14 cellular contexts compared by ENCODE assay signal in genomic region chr17:66351053-66351452, GRCh38. TPM values are rescaled to one million over a fixed set of nuclear protein-coding genes. Genes with fewer than 3 reads are reported as not detected.
DNase-seq lines count a peak whose midpoint lies in the region; ATAC-seq and TF ChIP-seq lines count a peak whose summit lies in the region.
"Had no signal": no experiment of that assay in that cellular context is flagged by ENCODE, and none has a peak within 500 bp of the region (broad histone marks: within the 10 kb centered on the region; RNA-seq: fewer than 3 reads in every experiment).

No MANE protein-coding gene starts in this region.

- H3K9ac ChIP-seq in colonic mucosa (ENCODE audit: low read depth in 2 of 2, low read length in 2 of 2): peak overlapping the region in 1 of 2 donors; percentile 42
- H3K9ac ChIP-seq: KMS-11 had no signal

- H3K36me3 ChIP-seq in heart left ventricle (no peaks in the 10 kb centered on the region), left ventricle myocardium inferior (no peaks in the 10 kb centered on the region), colonic mucosa (no peaks in the 10 kb centered on the region), mucosa of descending colon (ENCODE audit: low read depth) (no peaks in the 10 kb centered on the region)

- H3K4me1 ChIP-seq in heart left ventricle (peaks cover 0 to 29% (median 13%) of the 10 kb centered on the region in 12 donors), left ventricle myocardium inferior (peaks cover 25% of the 10 kb centered on the region), colonic mucosa (peaks cover 19% of the 10 kb centered on the region), mucosa of descending colon (ENCODE audit: low read depth) (peaks cover 42% of the 10 kb centered on the region)

- H3K9me3 Mint-ChIP-seq in activated CD4-positive, alpha-beta memory T cell treated with anti-CD3 and anti-CD28 coated beads, Interleukin-2, amount 10 ng/mL, durations not matched to agents 7 days and 5 days: no peaks in the 10 kb centered on the region
- H3K9me3 Mint-ChIP-seq: activated B cell treated with CpG ODN at 0.5 μM for 24 hours had no signal

- CTCF ChIA-PET in activated CD4-positive, alpha-beta memory T cell treated with anti-CD3 and anti-CD28 coated beads, Interleukin-2, amount 10 ng/mL, durations not matched to agents 7 days and 5 days (lab: Charles Lee): interaction anchor here (1.0 kb wide), 1 partner anchor 216 kb away, joined by 3 read pairs; no protein-coding TSS in a partner anchor

- ATAC-seq in heart left ventricle (peak in 2 of 4 donors; percentile 25 to 31), mucosa of descending colon (peak; percentile 80)

- POLR2A ChIA-PET in activated CD4-positive, alpha-beta memory T cell treated with anti-CD3 and anti-CD28 coated beads, Interleukin-2, amount 10 ng/mL, durations not matched to agents 7 days and 5 days (lab: Charles Lee): no interaction called here

- H3K36me3 Mint-ChIP-seq in activated CD4-positive, alpha-beta memory T cell treated with anti-CD3 and anti-CD28 coated beads, Interleukin-2, amount 10 ng/mL, durations not matched to agents 7 days and 5 days (ENCODE audit: low read depth): peaks cover 3% of the 10 kb centered on the region

- TF ChIP-seq CTCF in heart left ventricle (IDR thresholded peaks at IDR 0.05): no peak
- TF ChIP-seq CTCF in left ventricle myocardium inferior (IDR thresholded peaks at IDR 0.05; ENCODE audit: borderline replicate concordance): no peak
- no peak for TF ChIP-seq CTCF in colonic mucosa (IDR thresholded peaks at IDR 0.05)
- TF ChIP-seq CTCF in mucosa of descending colon (IDR thresholded peaks at IDR 0.05): no peak

- 70 to 85% (median 81%) methylated on average over 5 of the region's 5 CpGs for whole genome bisulfite sequencing in heart left ventricle, 4 donors

- H3K4me3 ChIP-seq in heart left ventricle (no peak overlapping the region), left ventricle myocardium inferior (no peak overlapping the region), colonic mucosa (no peak overlapping the region), mucosa of descending colon (no peak overlapping the region)

- H3K27me3 ChIP-seq in heart left ventricle (no peaks in the 10 kb centered on the region), left ventricle myocardium inferior (ENCODE audit: low read depth) (no peaks in the 10 kb centered on the region), colonic mucosa (no peaks in the 10 kb centered on the region)

- no peaks in the 10 kb centered on the region for H3K9me3 ChIP-seq in heart left ventricle
- no peaks in the 10 kb centered on the region for H3K9me3 ChIP-seq in left ventricle myocardium inferior (replicated peaks)
- H3K9me3 ChIP-seq in colonic mucosa: no peaks in the 10 kb centered on the region
- no peaks in the 10 kb centered on the region for H3K9me3 ChIP-seq in mucosa of descending colon

- H3K27ac ChIP-seq in heart left ventricle (no peak overlapping the region), left ventricle myocardium inferior (replicated peaks) (no peak overlapping the region), colonic mucosa (peak overlapping the region; percentile 29)
- H3K27ac ChIP-seq: KMS-11 had no signal

- peak in 3 of 5 donors; percentile 27 to 44 (median 30) for DNase-seq in heart left ventricle
- no peak for DNase-seq in left ventricle myocardium inferior
- DNase-seq in colonic mucosa: peak; percentile 83
- DNase-seq in mucosa of descending colon: peak; percentile 77 to 83 (median 83)
- peak; percentile 55 for DNase-seq in ureter (ENCODE audit: low spot score)
- no peak for DNase-seq in activated CD4-positive, alpha-beta memory T cell treated with anti-CD3 and anti-CD28 coated beads, Interleukin-2, amount 10 ng/mL, durations not matched to agents 7 days and 5 days
- DNase-seq in NOMO-1 treated with dmso at 0.1 percent for 144 hours (lab: John Stamatoyannopoulos, UW; ENCODE audit: unreplicated experiment): no peak
- DNase-seq in DMS 273 (lab: John Stamatoyannopoulos, UW; ENCODE audit: unreplicated experiment): no peak
- DNase-seq: activated B cell treated with CpG ODN at 0.5 μM for 24 hours; activated T-cell treated with anti-CD3 and anti-CD28 coated beads, Interleukin-2, amount 50 U/mL, for 48 hours; DND-41; foreskin fibroblast; islet precursor cell had no signal

- intact Hi-C loops in heart left ventricle (cut with DNase I) (loop anchor here in 1 of 10 donors (10.0 kb wide), 1 partner anchor 54 kb away; no protein-coding TSS in a partner anchor), left ventricle myocardium inferior (cut with micrococcal nuclease) (no loop called here), colonic mucosa (cut with DNase I) (no loop called here), mucosa of descending colon (cut with DNase I, micrococcal nuclease) (no loop called here)

- TF ChIP-seq POLR2A in heart left ventricle (IDR thresholded peaks at IDR 0.05): no peak

- no peak overlapping the region for H3K27ac Mint-ChIP-seq in activated CD4-positive, alpha-beta memory T cell treated with anti-CD3 and anti-CD28 coated beads, Interleukin-2, amount 10 ng/mL, durations not matched to agents 7 days and 5 days
- H3K27ac Mint-ChIP-seq: activated B cell treated with CpG ODN at 0.5 μM for 24 hours had no signal

- no peaks in the 10 kb centered on the region for H3K27me3 Mint-ChIP-seq in activated CD4-positive, alpha-beta memory T cell treated with anti-CD3 and anti-CD28 coated beads, Interleukin-2, amount 10 ng/mL, durations not matched to agents 7 days and 5 days
- H3K27me3 Mint-ChIP-seq: activated B cell treated with CpG ODN at 0.5 μM for 24 hours had no signal

- H3K4me1 Mint-ChIP-seq in activated CD4-positive, alpha-beta memory T cell treated with anti-CD3 and anti-CD28 coated beads, Interleukin-2, amount 10 ng/mL, durations not matched to agents 7 days and 5 days: peaks cover 70% of the 10 kb centered on the region
- H3K4me1 Mint-ChIP-seq: activated B cell treated with CpG ODN at 0.5 μM for 24 hours had no signal

- no peak overlapping the region for H3K4me3 Mint-ChIP-seq in activated CD4-positive, alpha-beta memory T cell treated with anti-CD3 and anti-CD28 coated beads, Interleukin-2, amount 10 ng/mL, durations not matched to agents 7 days and 5 days
- H3K4me3 Mint-ChIP-seq: activated B cell treated with CpG ODN at 0.5 μM for 24 hours had no signal

RNA-seq across cellular contexts. Expression of gene PRKCA, which starts 48.6 kb away (rescaled TPM):
- total RNA-seq in heart left ventricle (10 to 100 TPM in 6 of 9 donors, 1 to 10 TPM in 3; 4.8 to 26.8 (median 16.9) TPM), left ventricle myocardium inferior (5.6 TPM), colonic mucosa (10 to 100 TPM; 40.0 to 41.8 TPM), mucosa of descending colon (10 to 100 TPM; 42.3 to 77.7 (median 56.3) TPM), ureter (58.1 TPM)
- 1 to 10 TPM; 3.4 to 3.7 TPM for polyA plus RNA-seq in heart left ventricle
- 10 to 100 TPM; 57.6 to 61.3 TPM for total RNA-seq in activated CD4-positive, alpha-beta memory T cell treated with anti-CD3 and anti-CD28 coated beads, Interleukin-2, amount 10 ng/mL, durations not matched to agents 7 days and 5 days

Comparison
In these comparisons a context has a peak if more than half of its experiments do, and no peak if none do; other contexts are left out.
1. DNase-seq: peak in heart left ventricle (3 of 5), colonic mucosa (single experiment), mucosa of descending colon (3 of 3) and ureter (single experiment); none in left ventricle myocardium inferior (single experiment), activated CD4-positive, alpha-beta memory T cell treated with anti-CD3 and anti-CD28 coated beads, Interleukin-2, amount 10 ng/mL, durations not matched to agents 7 days and 5 days (single experiment), NOMO-1 treated with dmso at 0.1 percent for 144 hours (single experiment) and DMS 273 (single experiment).